17 cellular contexts compared by ENCODE assay signal in genomic region chr3:178140491-178140890, GRCh38.
DNase-seq lines count a peak whose midpoint lies in the region; FAIRE-seq and TF ChIP-seq lines count a peak whose summit lies in the region.
"Had no signal": no experiment of that assay in that cellular context is flagged by ENCODE, and none has a peak within 500 bp of the region (broad histone marks: within the 10 kb centered on the region; RNA-seq: fewer than 3 reads in every experiment).

No MANE protein-coding gene starts in this region.

- no peaks in the 10 kb centered on the region; the same call in 1 of the 2 replicates for H3K27me3 Mint-ChIP-seq in HFFc6 (ENCODE audit: insufficient read depth)
- H3K27me3 Mint-ChIP-seq: activated naive CD4-positive, alpha-beta T cell treated with anti-CD3 and anti-CD28 coated beads, Interleukin-2, amount 10 ng/mL, durations not matched to agents 7 days and 5 days; CD4-positive, CD25-positive, alpha-beta regulatory T cell had no signal

- no peaks in the 10 kb centered on the region for H3K9me3 ChIP-seq in skeletal muscle satellite cell (replicated peaks; ENCODE audit: low read length)
- H3K9me3 ChIP-seq: upper lobe of right lung had no signal

- no peaks in the 10 kb centered on the region for H3K36me3 ChIP-seq in skeletal muscle satellite cell (ENCODE audit: insufficient read depth, low read length)
- H3K36me3 ChIP-seq: upper lobe of right lung had no signal

- peaks cover 17% of the 10 kb centered on the region for H3K4me1 Mint-ChIP-seq in HFFc6 (ENCODE audit: low read depth)
- H3K4me1 Mint-ChIP-seq: activated naive CD4-positive, alpha-beta T cell treated with anti-CD3 and anti-CD28 coated beads, Interleukin-2, amount 10 ng/mL, durations not matched to agents 7 days and 5 days; CD4-positive, CD25-positive, alpha-beta regulatory T cell had no signal

- DNase-seq in HFFc6 = peak; percentile 2
- DNase-seq in fibroblast of pulmonary artery (ENCODE audit: low read depth) = peak; percentile 41
- DNase-seq in OCI-M1 (lab: John Stamatoyannopoulos, UW) = no peak
- DNase-seq in NCI-H1105 (lab: John Stamatoyannopoulos, UW) = no peak
- DNase-seq in coronary artery (ENCODE audit: low spot score) = no peak
- DNase-seq in NCI-H1105 treated with DMSO at 0.1 percent for 48 hours (lab: John Stamatoyannopoulos, UW) = no peak
- DNase-seq: activated CD4-positive, alpha-beta T cell treated with anti-CD3 and anti-CD28 coated beads for 4 hours; activated naive CD4-positive, alpha-beta T cell treated with anti-CD3 and anti-CD28 coated beads, Interleukin-2, amount 10 ng/mL, durations not matched to agents 7 days and 5 days; CD4-positive, CD25-positive, alpha-beta regulatory T cell; NCI-H1092 treated with DMSO at 0.1 percent for 48 hours; NCI-H2227 treated with DMSO at 0.1 percent for 48 hours; stimulated activated naive CD8-positive, alpha-beta T cell treated with anti-CD3 and anti-CD28 coated beads, Interleukin-15, Interleukin-2, amounts not matched to agents 100 U/mL and 50 U/mL, for 24 hours; upper lobe of right lung had no signal

- H3K4me3 Mint-ChIP-seq in HFFc6 = no peak overlapping the region
- H3K4me3 Mint-ChIP-seq: activated naive CD4-positive, alpha-beta T cell treated with anti-CD3 and anti-CD28 coated beads, Interleukin-2, amount 10 ng/mL, durations not matched to agents 7 days and 5 days; CD4-positive, CD25-positive, alpha-beta regulatory T cell had no signal

- peaks cover 13% of the 10 kb centered on the region for H3K4me1 ChIP-seq in skeletal muscle satellite cell (ENCODE audit: control insufficient read depth, insufficient read depth, low read length)
- H3K4me1 ChIP-seq: upper lobe of right lung had no signal

- H3K4me3 ChIP-seq in fibroblast of pulmonary artery (replicated peaks; ENCODE audit: low read depth, low read length) (no peak overlapping the region), skeletal muscle satellite cell (ENCODE audit: low read length) (no peak overlapping the region), coronary artery (no peak overlapping the region)
- H3K4me3 ChIP-seq: upper lobe of right lung had no signal

- no peaks in the 10 kb centered on the region for H3K27me3 ChIP-seq in skeletal muscle satellite cell (ENCODE audit: control insufficient read depth, insufficient read depth, low read length)
- H3K27me3 ChIP-seq: upper lobe of right lung had no signal

- no peak for TF ChIP-seq CTCF in HFFc6 (IDR thresholded peaks at IDR 0.05)
- TF ChIP-seq CTCF in fibroblast of pulmonary artery (IDR thresholded peaks at IDR 0.05; ENCODE audit: low read length, missing control alignments) = no peak
- no peak for TF ChIP-seq CTCF in coronary artery (IDR thresholded peaks at IDR 0.05)

- peak overlapping the region; percentile 33 for H3K9ac ChIP-seq in skeletal muscle satellite cell (ENCODE audit: low read depth, low read length)
- H3K9ac ChIP-seq: parathyroid adenoma had no signal

- H3K36me3 Mint-ChIP-seq in HFFc6 (ENCODE audit: low read depth) = no peaks in the 10 kb centered on the region
- H3K36me3 Mint-ChIP-seq: activated naive CD4-positive, alpha-beta T cell treated with anti-CD3 and anti-CD28 coated beads, Interleukin-2, amount 10 ng/mL, durations not matched to agents 7 days and 5 days; CD4-positive, CD25-positive, alpha-beta regulatory T cell had no signal

- no peak overlapping the region for H3K27ac Mint-ChIP-seq in HFFc6
- H3K27ac Mint-ChIP-seq: activated naive CD4-positive, alpha-beta T cell treated with anti-CD3 and anti-CD28 coated beads, Interleukin-2, amount 10 ng/mL, durations not matched to agents 7 days and 5 days; CD4-positive, CD25-positive, alpha-beta regulatory T cell had no signal

- H3K9me3 Mint-ChIP-seq in HFFc6 = no peaks in the 10 kb centered on the region
- H3K9me3 Mint-ChIP-seq: activated naive CD4-positive, alpha-beta T cell treated with anti-CD3 and anti-CD28 coated beads, Interleukin-2, amount 10 ng/mL, durations not matched to agents 7 days and 5 days had no signal

- no peak overlapping the region for H3K4me2 ChIP-seq in skeletal muscle satellite cell (ENCODE audit: low read length)

- peak; percentile 75 for FAIRE-seq in TTC549 (lab: Jason Lieb, UNC)

- H3K27ac ChIP-seq in coronary artery = no peak overlapping the region
- H3K27ac ChIP-seq: HL-60, parathyroid adenoma, upper lobe of right lung had no signal

Comparison
In these comparisons a context has a peak if more than half of its experiments do, and no peak if none do; other contexts are left out.
1. DNase-seq: peak in HFFc6 (single experiment) and fibroblast of pulmonary artery (single experiment); none in OCI-M1 (single experiment), NCI-H1105 (single experiment), coronary artery (single experiment) and NCI-H1105 treated with DMSO at 0.1 percent for 48 hours (single experiment).